ENCODE assay signal across 1 cellular context in the genomic region with DNA sequence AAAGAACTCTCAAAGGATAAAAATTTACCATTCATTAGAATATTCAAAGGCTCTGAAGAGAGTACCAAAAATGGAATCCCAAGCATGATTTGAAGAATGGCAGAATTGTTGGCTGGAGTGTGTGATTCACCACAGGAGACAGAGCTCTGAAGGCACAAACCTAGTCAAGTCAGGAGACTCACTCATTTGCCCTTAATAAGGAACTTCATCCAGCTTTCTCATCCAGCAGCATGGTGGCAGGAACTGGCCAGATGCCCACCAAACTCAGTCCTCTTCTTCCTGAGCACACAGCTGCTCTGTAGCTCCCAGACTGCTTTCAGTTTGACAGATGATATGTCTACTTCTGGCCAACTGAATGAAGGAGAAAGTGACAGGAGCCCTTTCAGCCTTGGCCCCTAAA.
TF ChIP-seq lines count a peak whose summit lies in the region.

No MANE protein-coding gene starts in this region.

TF ChIP-seq in IMR-90, 13 proteins besides CTCF, POLR2A, EP300 and RAD21:
- TF ChIP-seq MXI1 (IDR thresholded peaks at IDR 0.05; ENCODE audit: borderline replicate concordance, low read depth, low read length) = no peak
- TF ChIP-seq BHLHE40 (IDR thresholded peaks at IDR 0.05; ENCODE audit: low read depth, low read length) = no peak
- TF ChIP-seq RCOR1 (IDR thresholded peaks at IDR 0.05; ENCODE audit: insufficient replicate concordance, low read length) = no peak
- TF ChIP-seq, protein P1, sequence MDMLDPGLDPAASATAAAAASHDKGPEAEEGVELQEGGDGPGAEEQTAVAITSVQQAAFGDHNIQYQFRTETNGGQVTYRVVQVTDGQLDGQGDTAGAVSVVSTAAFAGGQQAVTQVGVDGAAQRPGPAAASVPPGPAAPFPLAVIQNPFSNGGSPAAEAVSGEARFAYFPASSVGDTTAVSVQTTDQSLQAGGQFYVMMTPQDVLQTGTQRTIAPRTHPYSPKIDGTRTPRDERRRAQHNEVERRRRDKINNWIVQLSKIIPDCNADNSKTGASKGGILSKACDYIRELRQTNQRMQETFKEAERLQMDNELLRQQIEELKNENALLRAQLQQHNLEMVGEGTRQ (IDR thresholded peaks at IDR 0.05; ENCODE audit: low read depth, low read length) = no peak
- TF ChIP-seq, protein P2, sequence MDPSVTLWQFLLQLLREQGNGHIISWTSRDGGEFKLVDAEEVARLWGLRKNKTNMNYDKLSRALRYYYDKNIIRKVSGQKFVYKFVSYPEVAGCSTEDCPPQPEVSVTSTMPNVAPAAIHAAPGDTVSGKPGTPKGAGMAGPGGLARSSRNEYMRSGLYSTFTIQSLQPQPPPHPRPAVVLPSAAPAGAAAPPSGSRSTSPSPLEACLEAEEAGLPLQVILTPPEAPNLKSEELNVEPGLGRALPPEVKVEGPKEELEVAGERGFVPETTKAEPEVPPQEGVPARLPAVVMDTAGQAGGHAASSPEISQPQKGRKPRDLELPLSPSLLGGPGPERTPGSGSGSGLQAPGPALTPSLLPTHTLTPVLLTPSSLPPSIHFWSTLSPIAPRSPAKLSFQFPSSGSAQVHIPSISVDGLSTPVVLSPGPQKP (IDR thresholded peaks at IDR 0.05; ENCODE audit: borderline replicate concordance, low read depth, low read length) = no peak
- no peak for TF ChIP-seq MAZ (IDR thresholded peaks at IDR 0.05; ENCODE audit: borderline replicate concordance, low read depth, low read length)
